ENCODE assay signal across 8 cellular contexts in the genomic region with DNA sequence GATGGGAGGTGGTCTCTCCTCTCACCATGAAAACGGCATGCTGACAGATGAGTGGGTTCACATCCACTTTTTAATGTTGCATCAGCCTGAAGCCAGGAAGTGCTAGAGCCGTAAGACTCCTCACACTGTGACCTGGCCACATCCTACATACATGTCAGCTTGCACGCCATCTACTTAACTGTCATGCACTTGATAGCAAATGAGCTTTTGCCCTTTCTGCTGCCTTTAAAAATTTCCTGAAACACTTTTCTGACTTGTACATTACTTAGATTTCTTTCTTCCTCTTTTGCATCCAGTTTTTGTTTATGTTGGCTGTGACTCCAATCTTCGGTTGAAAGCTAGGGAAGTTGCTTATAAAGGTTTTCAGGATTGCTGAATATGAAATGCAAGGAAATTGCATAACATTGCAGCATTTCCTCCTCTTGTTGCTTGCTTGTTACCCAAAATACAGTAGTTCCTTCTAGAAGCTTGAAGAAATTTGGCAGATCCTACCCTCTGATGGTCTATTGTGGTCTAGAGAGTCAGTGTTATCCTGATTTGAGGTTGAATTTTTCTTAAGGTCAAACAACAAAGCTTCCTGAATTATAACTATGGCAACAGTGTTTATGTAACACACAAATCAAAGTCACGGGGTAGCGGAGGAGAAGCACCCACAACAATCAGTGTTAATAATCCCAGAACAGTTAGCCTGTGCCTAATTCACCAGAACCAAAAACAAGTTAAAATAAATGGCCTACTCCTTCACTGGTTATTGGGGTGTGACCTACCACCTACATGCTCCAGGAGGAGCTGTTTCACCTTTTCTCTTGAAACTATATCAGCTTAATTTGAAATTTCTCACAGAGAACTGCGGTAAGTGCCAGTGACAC.
A peak's percentile ranks its signal among the peaks of the same experiment; 100 is the strongest.
DNase-seq lines count a peak whose midpoint lies in the region; FAIRE-seq and TF ChIP-seq lines count a peak whose summit lies in the region.

No MANE protein-coding gene starts in this region.

- FAIRE-seq in H54 (lab: Jason Lieb, UNC): peak; percentile 6

- DNase-seq in NCI-H510A treated with DMSO at 0.1 percent for 48 hours (lab: John Stamatoyannopoulos, UW) (peak; percentile 35), NCI-H510A (lab: John Stamatoyannopoulos, UW) (no peak), H54 (ENCODE audit: insufficient read length, low spot score) (no peak), LHCN-M2 (ENCODE audit: low read depth) (peak; percentile 72), dedifferentiated amniotic fluid mesenchymal stem cell (ENCODE audit: extremely low spot score) (peak; percentile 94), midbrain (lab: John Stamatoyannopoulos, UW) (peak; percentile 40), stromal cell of bone marrow (ENCODE audit: low read depth) (peak; percentile 87)

- no peak for TF ChIP-seq POLR2A in H54 (IDR thresholded peaks at IDR 0.05; ENCODE audit: low read depth, low read length)

- H3K27ac ChIP-seq in VCaP: no peak overlapping the region

- peak; percentile 66 for TF ChIP-seq CTCF in VCaP (conservative IDR thresholded peaks at IDR 0.05)

Comparison
In these comparisons a context has a peak if more than half of its experiments do, and no peak if none do; other contexts are left out.
1. DNase-seq: peak in NCI-H510A treated with DMSO at 0.1 percent for 48 hours (single experiment), LHCN-M2 (single experiment), dedifferentiated amniotic fluid mesenchymal stem cell (single experiment), midbrain (single experiment) and stromal cell of bone marrow (single experiment); none in NCI-H510A (single experiment) and H54 (single experiment).